Comparison of ENCODE assay signal across 12 cellular contexts in genomic region chr11:67345247-67345948, GRCh38. TPM values are rescaled to one million over a fixed set of nuclear protein-coding genes. Genes with fewer than 3 reads are reported as not detected.
DNase-seq lines count a peak whose midpoint lies in the region; ATAC-seq, FAIRE-seq and TF ChIP-seq lines count a peak whose summit lies in the region.
"Had no signal": no experiment of that assay in that cellular context is flagged by ENCODE, and none has a peak within 500 bp of the region (broad histone marks: within the 10 kb centered on the region; RNA-seq: fewer than 3 reads in every experiment).

No MANE protein-coding gene starts in this region.

- peak overlapping the region; percentile 15 for H3K4me2 ChIP-seq in GM12878 (ENCODE audit: control insufficient read depth, insufficient read depth)

- in situ Hi-C loops in GM12878 (cut with MboI): no loop called here

- H3K9me3 Mint-ChIP-seq in nephron progenitor cell: peaks cover 12% of the 10 kb centered on the region

- peaks cover 6% of the 10 kb centered on the region for H3K27me3 Mint-ChIP-seq in nephron progenitor cell (ENCODE audit: low read depth, poor library complexity)

- H3K36me3 ChIP-seq in GM12878 (ENCODE audit: control insufficient read depth in 2 of 2, insufficient read depth in 2 of 2, low read length in 1 of 2): no peaks in the 10 kb centered on the region
- H3K36me3 ChIP-seq: ascending aorta, uterus had no signal

- H3K4me3 ChIP-seq in GM12878: no peak overlapping the region
- H3K4me3 ChIP-seq: ascending aorta, esophagus muscularis mucosa, uterus had no signal

- no peak for TF ChIP-seq RAD21 in GM12878 (IDR thresholded peaks at IDR 0.05; ENCODE audit: insufficient read depth, low read depth, low read length)

- H3K79me2 ChIP-seq in GM12878 (ENCODE audit: control insufficient read depth, insufficient read depth, low read length): no peaks in the 10 kb centered on the region
- H3K79me2 ChIP-seq: parathyroid adenoma had no signal

- ATAC-seq in HG02610 (IDR thresholded peaks at IDR 0.05; ENCODE audit: unreplicated experiment) (peak; percentile 55), GM12878 (peak; percentile 67), HG02973 (IDR thresholded peaks at IDR 0.05; ENCODE audit: unreplicated experiment) (no peak)

- H3K9ac ChIP-seq in GM12878 (ENCODE audit: control insufficient read depth, insufficient read depth, low read length): peak overlapping the region; percentile 34; the same call in 1 of the 2 replicates
- H3K9ac ChIP-seq: parathyroid adenoma had no signal

- peak overlapping the region; percentile 56 for H2AFZ ChIP-seq in GM12878 (ENCODE audit: control insufficient read depth, low read depth, low read length)
- H2AFZ ChIP-seq: parathyroid adenoma had no signal

- H3K4me1 Mint-ChIP-seq in nephron progenitor cell: peaks cover 24% of the 10 kb centered on the region

- TF ChIP-seq EP300 in GM12878 (IDR thresholded peaks at IDR 0.05; ENCODE audit: borderline replicate concordance in 1 of 2, control insufficient read depth in 1 of 2, low read depth in 2 of 2, low read length in 2 of 2): no peak

- H3K27ac ChIP-seq in C4-2B (peak overlapping the region; percentile 27), GM12878 (ENCODE audit: control insufficient read depth, insufficient read depth) (peak overlapping the region; percentile 35)
- H3K27ac ChIP-seq: ascending aorta, esophagus muscularis mucosa, parathyroid adenoma, uterus had no signal

- no peak for TF ChIP-seq CTCF in C4-2B (conservative IDR thresholded peaks at IDR 0.05)
- no peak for TF ChIP-seq CTCF in GM12878 (IDR thresholded peaks at IDR 0.05 in 2 of 3, conservative IDR thresholded peaks at IDR 0.05 in 1 of 3; ENCODE audit: control insufficient read depth in 2 of 3, extremely low read depth in 1 of 3, insufficient read depth in 1 of 3, low read depth in 3 of 3, low read length in 3 of 3)
- no peak for TF ChIP-seq CTCF in nephron progenitor cell (IDR thresholded peaks at IDR 0.05)

- intact Hi-C loops in GM12878 (cut with micrococcal nuclease; ENCODE audit: unreplicated experiment): no loop called here

- no peak overlapping the region for H3K4me3 Mint-ChIP-seq in nephron progenitor cell

- SMC1A ChIA-PET in GM12878 (lab: Charles Lee; ENCODE audit: uncharacterized antibody, unreplicated experiment): interaction anchor here (0.7 to 7.3 kb wide), 18 partner anchors 9 to 140 kb away, joined by 3 to 200 read pairs (median 4); partner anchors contain the start of genes POLD4 and RAD9A

- WGBS in GM12878 (ENCODE audit: insufficient coverage, insufficient replicate concordance, low lambda C conversion rate, missing lambda C conversion rate): 25% methylated on average over 8 of the region's 8 CpGs

- no peaks in the 10 kb centered on the region; the same call in 2 of the 3 replicates for H3K9me3 ChIP-seq in GM12878 (replicated peaks; ENCODE audit: control insufficient read depth, insufficient read depth, low read length)
- H3K9me3 ChIP-seq: ascending aorta, esophagus muscularis mucosa, uterus had no signal

- no peak for TF ChIP-seq POLR2A in GM12878 (IDR thresholded peaks at IDR 0.05; ENCODE audit: low read depth, low read length)

- POLR2A ChIA-PET in GM12878 (lab: Charles Lee): interaction anchor here (0.6 to 3.9 kb wide), 18 partner anchors 9 to 363 kb away, joined by 3 to 50 read pairs (median 4); partner anchors contain the start of genes CLCF1, POLD4 and RAD9A

- no TSS peak for BruUV-seq in GM12878 (replicated peaks; lab: Mats Ljungman, UMichigan)

- H3K4me1 ChIP-seq in GM12878 (ENCODE audit: control insufficient read depth, insufficient read depth, low read length): peaks cover 48% of the 10 kb centered on the region
- H3K4me1 ChIP-seq: ascending aorta, parathyroid adenoma, uterus had no signal

- peak overlapping the region; percentile 44 for H3K27ac Mint-ChIP-seq in nephron progenitor cell

- RAD21 ChIA-PET in GM12878 (lab: Charles Lee; ENCODE audit: unreplicated experiment): interaction anchor here (0.5 to 7.4 kb wide), 25 partner anchors 9 to 314 kb away, joined by 3 to 197 read pairs (median 5); partner anchors contain the start of genes CLCF1, POLD4, PPP1CA and RAD9A

- CTCF ChIA-PET in GM12878 (lab: Yijun Ruan, JAX): interaction anchor here (0.7 to 11.8 kb wide), 33 partner anchors 10 to 299 kb away, joined by 3 to 390 read pairs (median 5); partner anchors contain the start of genes CLCF1, GSTP1, PITPNM1 and POLD4

- peak; percentile 62 for FAIRE-seq in GM12878 (lab: Jason Lieb, UNC)

- H3K36me3 Mint-ChIP-seq in nephron progenitor cell (ENCODE audit: low read depth): no peaks in the 10 kb centered on the region

- H3K27me3 ChIP-seq in GM12878 (replicated peaks in 1 of 2; ENCODE audit: control insufficient read depth in 2 of 2, insufficient read depth in 2 of 2, low read length in 1 of 2): no peaks in the 10 kb centered on the region
- H3K27me3 ChIP-seq: ascending aorta, esophagus muscularis mucosa, uterus had no signal

- DNase-seq in GM12878 (ENCODE audit: low read depth, low spot score) (peak; percentile 48), nephron progenitor cell (no peak), SIG-M5 treated with dmso at 0.1 percent for 504 hours (lab: John Stamatoyannopoulos, UW; ENCODE audit: unreplicated experiment) (no peak), DMS153 (lab: John Stamatoyannopoulos, UW) (no peak), NCI-H2227 treated with DMSO at 0.1 percent for 48 hours (lab: John Stamatoyannopoulos, UW) (no peak)
- DNase-seq: uterus had no signal

- no peaks in the 10 kb centered on the region for H4K20me1 ChIP-seq in GM12878 (ENCODE audit: control insufficient read depth, insufficient read depth)

RNA-seq across cellular contexts. Expression of gene POLD4, which starts 7.9 kb away (rescaled TPM):
- 56.1 and 63.5 TPM in 2 replicates for total RNA-seq in GM12878 (2013; cell fraction: nucleolus; rRNA removed)
- total RNA-seq in GM12878 (2014; rRNA removed) (140 and 142 TPM in 2 replicates), GM12878 (2014; rRNA removed; fragmentation: Illumina TruSeq; extraction: Trizol) (46.8 and 51.2 TPM in 2 replicates), GM12878 (2021) (103 and 110 TPM in 2 replicates)
- 80.8 TPM for polyA plus RNA-seq in GM12878 (2011; ENCODE audit: low read depth)
- polyA plus RNA-seq in GM12878 (2011; rRNA removed) (43.4 and 72.8 TPM in 2 replicates), GM12878 (2014; fragmentation: Illumina TruSeq; extraction: Trizol) (11.5 and 25.8 TPM in 2 replicates), GM12878 (2014; fragmentation: Nextera tagmentation; extraction: Ambion mirVana) (10 to 100 TPM in 1 of 2 experiments, 1 to 10 TPM in 1; 8.1 to 23.5 TPM), GM12878 (2014; rRNA removed) (176 and 184 TPM in 2 replicates), GM12878 (2016; fragmentation: Nextera tagmentation; extraction: Ambion mirVana) (100 to 1,000 TPM; 120 to 125 TPM)
- 189 and 201 TPM in 2 replicates for polyA plus RNA-seq in GM12878 (2011; cell fraction: cytosol; rRNA removed)
- polyA plus RNA-seq in GM12878 (2011; cell fraction: nucleus; rRNA removed): 133 and 135 TPM in 2 replicates
- polyA plus RNA-seq in GM12878 (2012): 174 and 197 TPM in 2 replicates
- 22.5 and 64.9 TPM in 2 replicates for polyA minus RNA-seq in GM12878 (2011; rRNA and poly(A)+ RNA removed)
- polyA minus RNA-seq in GM12878 (2011; cell fraction: cytosol; rRNA and poly(A)+ RNA removed): 39.0 and 41.6 TPM in 2 replicates
- 35.1 and 49.9 TPM in 2 replicates for polyA minus RNA-seq in GM12878 (2011; cell fraction: nucleus; rRNA and poly(A)+ RNA removed)

RNA-seq across cellular contexts. Expression of gene CLCF1, which starts 28.0 kb away (rescaled TPM):
- total RNA-seq in GM12878 (2013; cell fraction: nucleolus; rRNA removed): 0.98 and 1.1 TPM in 2 replicates
- total RNA-seq in GM12878 (2014; rRNA removed) (0.68 and 0.82 TPM in 2 replicates), GM12878 (2014; rRNA removed; fragmentation: Illumina TruSeq; extraction: Trizol) (0.63 and 0.64 TPM in 2 replicates), GM12878 (2021) (1.3 and 1.5 TPM in 2 replicates)
- polyA plus RNA-seq in GM12878 (2011; ENCODE audit: low read depth): 0.31 TPM
- polyA plus RNA-seq in GM12878 (2011; rRNA removed) (0.12 and 0.16 TPM in 2 replicates), GM12878 (2014; fragmentation: Illumina TruSeq; extraction: Trizol) (0.25 and 0.79 TPM in 2 replicates), GM12878 (2014; fragmentation: Nextera tagmentation; extraction: Ambion mirVana) (under 1 TPM; 0.24 to 0.58 TPM), GM12878 (2014; rRNA removed) (2.1 and 2.4 TPM in 2 replicates), GM12878 (2016; fragmentation: Nextera tagmentation; extraction: Ambion mirVana) (under 1 TPM in 1 of 2 experiments, not detected in 1; 0.35 TPM)
- 0.42 and 0.45 TPM in 2 replicates for polyA plus RNA-seq in GM12878 (2011; cell fraction: cytosol; rRNA removed)
- polyA plus RNA-seq in GM12878 (2011; cell fraction: nucleus; rRNA removed): 0.84 and 1.2 TPM in 2 replicates
- polyA plus RNA-seq in GM12878 (2012): 0.74 and 0.87 TPM in 2 replicates
- polyA minus RNA-seq in GM12878 (2011; rRNA and poly(A)+ RNA removed): 0.37 and 0.52 TPM in 2 replicates
- not detected in 2 replicates for polyA minus RNA-seq in GM12878 (2011; cell fraction: cytosol; rRNA and poly(A)+ RNA removed)
- polyA minus RNA-seq in GM12878 (2011; cell fraction: nucleus; rRNA and poly(A)+ RNA removed): 0.24 and 0.38 TPM in 2 replicates

RNA-seq across cellular contexts. Expression of gene SSH3, which starts 42.1 kb away (rescaled TPM):
- 0.93 and 0.94 TPM in 2 replicates for total RNA-seq in GM12878 (2013; cell fraction: nucleolus; rRNA removed)
- 0.11 and 0.73 TPM in 2 replicates for total RNA-seq in GM12878 (2014; rRNA removed)
- total RNA-seq in GM12878 (2014; rRNA removed; fragmentation: Illumina TruSeq; extraction: Trizol): 0.18 and 0.23 TPM in 2 replicates
- total RNA-seq in GM12878 (2021): 0.80 and 1.7 TPM in 2 replicates
- 0.09 TPM for polyA plus RNA-seq in GM12878 (2011; ENCODE audit: low read depth)
- 0.05 and 0.10 TPM in 2 replicates for polyA plus RNA-seq in GM12878 (2011; rRNA removed)
- polyA plus RNA-seq in GM12878 (2011; cell fraction: cytosol; rRNA removed): 0.04 and 0.13 TPM in 2 replicates
- polyA plus RNA-seq in GM12878 (2011; cell fraction: nucleus; rRNA removed): 1.4 and 2.0 TPM in 2 replicates
- polyA plus RNA-seq in GM12878 (2012): 0.24 and 0.38 TPM in 2 replicates
- polyA plus RNA-seq in GM12878 (2014; fragmentation: Illumina TruSeq; extraction: Trizol): 0.08 and 0.21 TPM in 2 replicates
- polyA plus RNA-seq in GM12878 (2014; fragmentation: Nextera tagmentation; extraction: Ambion mirVana): not detected
- 0.83 and 0.94 TPM in 2 replicates for polyA plus RNA-seq in GM12878 (2014; rRNA removed)
- polyA plus RNA-seq in GM12878 (2016; fragmentation: Nextera tagmentation; extraction: Ambion mirVana): under 1 TPM in 1 of 2 experiments, not detected in 1; 0.28 TPM
- polyA minus RNA-seq in GM12878 (2011; rRNA and poly(A)+ RNA removed): 0.26 TPM in 1 of 2 replicates, not detected in the other
- polyA minus RNA-seq in GM12878 (2011; cell fraction: cytosol; rRNA and poly(A)+ RNA removed): 0.53 TPM in 1 of 2 replicates, not detected in the other
- 0.48 and 2.2 TPM in 2 replicates for polyA minus RNA-seq in GM12878 (2011; cell fraction: nucleus; rRNA and poly(A)+ RNA removed)

RNA-seq across cellular contexts. Expression of gene RAD9A, which starts 46.4 kb away (rescaled TPM):
- 30.1 and 32.3 TPM in 2 replicates for total RNA-seq in GM12878 (2013; cell fraction: nucleolus; rRNA removed)
- total RNA-seq in GM12878 (2014; rRNA removed) (21.0 and 21.9 TPM in 2 replicates), GM12878 (2014; rRNA removed; fragmentation: Illumina TruSeq; extraction: Trizol) (8.2 TPM in 2 replicates), GM12878 (2021) (29.5 and 32.7 TPM in 2 replicates)
- polyA plus RNA-seq in GM12878 (2011; ENCODE audit: low read depth): 12.9 TPM
- polyA plus RNA-seq in GM12878 (2011; rRNA removed) (9.6 and 18.6 TPM in 2 replicates), GM12878 (2014; fragmentation: Illumina TruSeq; extraction: Trizol) (5.8 and 15.6 TPM in 2 replicates), GM12878 (2014; fragmentation: Nextera tagmentation; extraction: Ambion mirVana) (1 to 10 TPM; 1.1 to 3.6 TPM), GM12878 (2014; rRNA removed) (36.2 and 37.6 TPM in 2 replicates), GM12878 (2016; fragmentation: Nextera tagmentation; extraction: Ambion mirVana) (10 to 100 TPM; 22.0 to 25.6 TPM)
- polyA plus RNA-seq in GM12878 (2011; cell fraction: cytosol; rRNA removed): 31.8 and 50.4 TPM in 2 replicates
- 114 and 143 TPM in 2 replicates for polyA plus RNA-seq in GM12878 (2011; cell fraction: nucleus; rRNA removed)
- 21.3 and 26.9 TPM in 2 replicates for polyA plus RNA-seq in GM12878 (2012)
- polyA minus RNA-seq in GM12878 (2011; rRNA and poly(A)+ RNA removed): 7.2 and 11.3 TPM in 2 replicates
- 4.8 and 10.5 TPM in 2 replicates for polyA minus RNA-seq in GM12878 (2011; cell fraction: cytosol; rRNA and poly(A)+ RNA removed)
- polyA minus RNA-seq in GM12878 (2011; cell fraction: nucleus; rRNA and poly(A)+ RNA removed): 14.0 and 24.6 TPM in 2 replicates

RNA-seq across cellular contexts. Expression of gene PPP1CA, which starts 56.3 kb away (rescaled TPM):
- 38.1 and 44.1 TPM in 2 replicates for total RNA-seq in GM12878 (2013; cell fraction: nucleolus; rRNA removed)
- total RNA-seq in GM12878 (2014; rRNA removed): 342 and 371 TPM in 2 replicates
- total RNA-seq in GM12878 (2014; rRNA removed; fragmentation: Illumina TruSeq; extraction: Trizol): 170 and 176 TPM in 2 replicates
- total RNA-seq in GM12878 (2021): 265 and 269 TPM in 2 replicates
- 75.3 TPM for polyA plus RNA-seq in GM12878 (2011; ENCODE audit: low read depth)
- polyA plus RNA-seq in GM12878 (2011; rRNA removed): 86.0 and 211 TPM in 2 replicates
- 440 and 506 TPM in 2 replicates for polyA plus RNA-seq in GM12878 (2011; cell fraction: cytosol; rRNA removed)
- polyA plus RNA-seq in GM12878 (2011; cell fraction: nucleus; rRNA removed): 220 and 242 TPM in 2 replicates
- 174 and 181 TPM in 2 replicates for polyA plus RNA-seq in GM12878 (2012)
- polyA plus RNA-seq in GM12878 (2014; fragmentation: Illumina TruSeq; extraction: Trizol): 128 and 202 TPM in 2 replicates
- 10 to 100 TPM; 26.4 to 41.7 TPM for polyA plus RNA-seq in GM12878 (2014; fragmentation: Nextera tagmentation; extraction: Ambion mirVana)
- 306 and 326 TPM in 2 replicates for polyA plus RNA-seq in GM12878 (2014; rRNA removed)
- polyA plus RNA-seq in GM12878 (2016; fragmentation: Nextera tagmentation; extraction: Ambion mirVana): 100 to 1,000 TPM; 417 to 458 TPM
- polyA minus RNA-seq in GM12878 (2011; rRNA and poly(A)+ RNA removed): 121 and 204 TPM in 2 replicates
- 83.8 and 94.6 TPM in 2 replicates for polyA minus RNA-seq in GM12878 (2011; cell fraction: cytosol; rRNA and poly(A)+ RNA removed)
- polyA minus RNA-seq in GM12878 (2011; cell fraction: nucleus; rRNA and poly(A)+ RNA removed): 49.0 and 75.9 TPM in 2 replicates
